Comparison of ENCODE assay signal across 8 cellular contexts in genomic region chr12:71662861-71663560, GRCh38. TPM values are rescaled to one million over a fixed set of nuclear protein-coding genes. Genes with fewer than 3 reads are reported as not detected.
A peak's percentile ranks its signal among the peaks of the same experiment; 100 is the strongest.
DNase-seq lines count a peak whose midpoint lies in the region; ATAC-seq and TF ChIP-seq lines count a peak whose summit lies in the region.

No MANE protein-coding gene starts in this region.

- intact Hi-C loops in posterior cingulate gyrus (cut with DNase I), result loop anchor here (5.0 kb wide), 1 partner anchor 84 kb away; no protein-coding TSS in a partner anchor

- H3K4me3 Mint-ChIP-seq in CD4-positive, CD25-positive, alpha-beta regulatory T cell, result peak overlapping the region; percentile 95 to 100 (median 98)
- H3K4me3 Mint-ChIP-seq in type B pancreatic cell, result peak overlapping the region; percentile 97

- peak overlapping the region; percentile 99 to 100 (median 99) for H3K27ac Mint-ChIP-seq in CD4-positive, CD25-positive, alpha-beta regulatory T cell
- peak overlapping the region; percentile 99 to 100 for H3K27ac Mint-ChIP-seq in activated naive CD4-positive, alpha-beta T cell treated with anti-CD3 and anti-CD28 coated beads, Interleukin-2, amount 50 U/mL, for 72 hours
- peak overlapping the region; percentile 100 for H3K27ac Mint-ChIP-seq in type B pancreatic cell

- peaks cover 29% of the 10 kb centered on the region for H3K36me3 Mint-ChIP-seq in CD4-positive, CD25-positive, alpha-beta regulatory T cell
- H3K36me3 Mint-ChIP-seq in activated naive CD4-positive, alpha-beta T cell treated with anti-CD3 and anti-CD28 coated beads, Interleukin-2, amount 50 U/mL, for 72 hours, result peaks cover 56 to 60% of the 10 kb centered on the region in 2 donors
- H3K36me3 Mint-ChIP-seq in type B pancreatic cell, result peaks cover 16% of the 10 kb centered on the region

- peaks cover 19% of the 10 kb centered on the region for H3K36me3 ChIP-seq in CD4-positive, CD25-positive, alpha-beta regulatory T cell (ENCODE audit: control insufficient read depth, insufficient read depth, low read length)
- peaks cover 28% of the 10 kb centered on the region for H3K36me3 ChIP-seq in SK-N-MC (ENCODE audit: insufficient read depth, low read length)
- H3K36me3 ChIP-seq in cardiac muscle cell, result peaks cover 19% of the 10 kb centered on the region

- peaks cover 4% of the 10 kb centered on the region for H3K27me3 Mint-ChIP-seq in CD4-positive, CD25-positive, alpha-beta regulatory T cell
- H3K27me3 Mint-ChIP-seq in type B pancreatic cell, result no peaks in the 10 kb centered on the region

- ATAC-seq in CD4-positive, CD25-positive, alpha-beta regulatory T cell (ENCODE audit: low read depth in 2 of 2), result peak; percentile 37 to 43
- ATAC-seq in GM19452 (IDR thresholded peaks at IDR 0.05; ENCODE audit: unreplicated experiment) (peak; percentile 17), HG03571 (IDR thresholded peaks at IDR 0.05; ENCODE audit: unreplicated experiment) (peak; percentile 16)
- ATAC-seq in activated naive CD4-positive, alpha-beta T cell treated with anti-CD3 and anti-CD28 coated beads, Interleukin-2, amount 50 U/mL, for 72 hours, result peak; percentile 63 to 81

- peaks cover 0 to 1% (median 0%) of the 10 kb centered on the region in 7 donors for H3K9me3 Mint-ChIP-seq in CD4-positive, CD25-positive, alpha-beta regulatory T cell
- peaks cover 6% of the 10 kb centered on the region in 2 donors for H3K9me3 Mint-ChIP-seq in activated naive CD4-positive, alpha-beta T cell treated with anti-CD3 and anti-CD28 coated beads, Interleukin-2, amount 50 U/mL, for 72 hours
- no peaks in the 10 kb centered on the region for H3K9me3 Mint-ChIP-seq in type B pancreatic cell

- H3K27ac ChIP-seq in CD4-positive, CD25-positive, alpha-beta regulatory T cell (ENCODE audit: insufficient read depth, low read length, poor library complexity, severe bottlenecking), result peak overlapping the region; percentile 99
- H3K27ac ChIP-seq in SK-N-MC, result peak overlapping the region; percentile 96
- peak overlapping the region; percentile 98 for H3K27ac ChIP-seq in cardiac muscle cell

- H3K4me1 ChIP-seq in CD4-positive, CD25-positive, alpha-beta regulatory T cell (ENCODE audit: control insufficient read depth, insufficient read depth, low read length, poor library complexity, severe bottlenecking), result peaks cover 46% of the 10 kb centered on the region
- H3K4me1 ChIP-seq in cardiac muscle cell (ENCODE audit: low read depth), result peaks cover 10% of the 10 kb centered on the region

- no peaks in the 10 kb centered on the region for H3K27me3 ChIP-seq in CD4-positive, CD25-positive, alpha-beta regulatory T cell (ENCODE audit: control insufficient read depth, insufficient read depth, low read length)
- H3K27me3 ChIP-seq in cardiac muscle cell, result no peaks in the 10 kb centered on the region

- peak overlapping the region; percentile 93 for H3K9ac ChIP-seq in SK-N-MC (ENCODE audit: insufficient read length)

- TF ChIP-seq CTCF in cardiac muscle cell (IDR thresholded peaks at IDR 0.05; ENCODE audit: low read depth, low read length) (no peak), type B pancreatic cell (conservative IDR thresholded peaks at IDR 0.05) (no peak)

- DNase-seq in CD4-positive, CD25-positive, alpha-beta regulatory T cell, result peak; percentile 63 to 82 (median 75)
- DNase-seq in SK-N-MC (ENCODE audit: low read depth, low spot score) (no peak), cardiac muscle cell (ENCODE audit: low read depth in 1 of 2, low spot score in 1 of 2) (peak; percentile 55 to 80), posterior cingulate gyrus (peak in 9 of 10 donors; percentile 28 to 92 (median 44)), type B pancreatic cell (ENCODE audit: extremely low spot score, unreplicated experiment) (peak; percentile 78)
- DNase-seq in activated naive CD4-positive, alpha-beta T cell treated with anti-CD3 and anti-CD28 coated beads, Interleukin-2, amount 50 U/mL, for 72 hours (ENCODE audit: low spot score in 2 of 2), result peak; percentile 70 to 79

- H3K4me3 ChIP-seq in CD4-positive, CD25-positive, alpha-beta regulatory T cell (ENCODE audit: low read depth, low read length), result peak overlapping the region; percentile 97
- peak overlapping the region; percentile 93 for H3K4me3 ChIP-seq in SK-N-MC
- peak overlapping the region; percentile 78 for H3K4me3 ChIP-seq in cardiac muscle cell

- H3K4me1 Mint-ChIP-seq in CD4-positive, CD25-positive, alpha-beta regulatory T cell, result peaks cover 19 to 67% (median 44%) of the 10 kb centered on the region in 4 donors
- peaks cover 9% of the 10 kb centered on the region for H3K4me1 Mint-ChIP-seq in type B pancreatic cell (ENCODE audit: unreplicated experiment)

- no peaks in the 10 kb centered on the region for H3K9me3 ChIP-seq in CD4-positive, CD25-positive, alpha-beta regulatory T cell (ENCODE audit: control insufficient read depth in 2 of 2, low read length in 2 of 2)
- H3K9me3 ChIP-seq in SK-N-MC (ENCODE audit: low read depth, low read length), result no peaks in the 10 kb centered on the region
- no peaks in the 10 kb centered on the region for H3K9me3 ChIP-seq in cardiac muscle cell (ENCODE audit: low read depth)

RNA-seq across cellular contexts. Expression of gene ZFC3H1, which starts 0.6 kb away (rescaled TPM):
- 155 TPM for total RNA-seq in CD4-positive, CD25-positive, alpha-beta regulatory T cell
- polyA plus RNA-seq in CD4-positive, CD25-positive, alpha-beta regulatory T cell, result 10 to 100 TPM; 20.0 to 33.5 (median 25.5) TPM
- total RNA-seq in activated naive CD4-positive, alpha-beta T cell treated with anti-CD3 and anti-CD28 coated beads, Interleukin-2, amount 50 U/mL, for 72 hours, result 10 to 100 TPM; 71.3 to 88.8 TPM
- 10.0 and 25.8 TPM in 2 replicates for total RNA-seq in cardiac muscle cell
- polyA plus RNA-seq in cardiac muscle cell, result 24.9 and 40.2 TPM in 2 replicates
- total RNA-seq in type B pancreatic cell (ENCODE audit: low replicate concordance), result 35.8 and 38.2 TPM in 2 replicates

RNA-seq across cellular contexts. Expression of gene THAP2, which starts 1.1 kb away (rescaled TPM):
- total RNA-seq in CD4-positive, CD25-positive, alpha-beta regulatory T cell, result 25.0 TPM
- 10 to 100 TPM in 1 of 4 donors, 1 to 10 TPM in 3; 6.7 to 10.7 (median 7.8) TPM for polyA plus RNA-seq in CD4-positive, CD25-positive, alpha-beta regulatory T cell
- 1 to 10 TPM; 7.2 to 7.8 TPM for total RNA-seq in activated naive CD4-positive, alpha-beta T cell treated with anti-CD3 and anti-CD28 coated beads, Interleukin-2, amount 50 U/mL, for 72 hours
- 6.2 and 6.3 TPM in 2 replicates for total RNA-seq in cardiac muscle cell
- polyA plus RNA-seq in cardiac muscle cell, result 11.1 and 11.7 TPM in 2 replicates
- total RNA-seq in type B pancreatic cell (ENCODE audit: low replicate concordance), result 4.9 and 8.9 TPM in 2 replicates

RNA-seq across cellular contexts. Expression of gene TMEM19, which starts 22.9 kb away (rescaled TPM):
- total RNA-seq in CD4-positive, CD25-positive, alpha-beta regulatory T cell, result 10.8 TPM
- polyA plus RNA-seq in CD4-positive, CD25-positive, alpha-beta regulatory T cell, result 10 to 100 TPM; 23.7 to 33.3 (median 26.6) TPM
- 10 to 100 TPM; 13.7 to 15.1 TPM for total RNA-seq in activated naive CD4-positive, alpha-beta T cell treated with anti-CD3 and anti-CD28 coated beads, Interleukin-2, amount 50 U/mL, for 72 hours
- total RNA-seq in cardiac muscle cell (12.7 and 12.9 TPM in 2 replicates), type B pancreatic cell (ENCODE audit: low replicate concordance) (11.4 and 15.3 TPM in 2 replicates)
- polyA plus RNA-seq in cardiac muscle cell, result 12.1 and 19.8 TPM in 2 replicates

Comparison
In these comparisons a context has a peak if more than half of its experiments do, and no peak if none do; other contexts are left out.
1. ATAC-seq: peak in every context shown above with its lines; median percentile 72 in activated naive CD4-positive, alpha-beta T cell treated with anti-CD3 and anti-CD28 coated beads, Interleukin-2, amount 50 U/mL, for 72 hours; 40 in CD4-positive, CD25-positive, alpha-beta regulatory T cell; 17 in GM19452; 16 in HG03571.